In genomic region chr5:217860-218456, GRCh38 we compare ENCODE assay signal across 1 cellular context.
TF ChIP-seq lines count a peak whose summit lies in the region.

Gene CCDC127 (minus strand): TSS chr5:218153. CDS start chr5:216849, 1,304 bp downstream.
Gene SDHA (plus strand): TSS chr5:218320. CDS start chr5:218356, 36 bp downstream.

TF ChIP-seq in HepG2, 621 proteins besides CTCF, POLR2A, EP300 and RAD21 (continues in another document):
- TF ChIP-seq ZNF770 (CRISPR knock-in tag; IDR thresholded peaks at IDR 0.05) (peak; percentile 33; the same call in 1 of the 2 replicates), CAMTA2 (CRISPR knock-in tag; IDR thresholded peaks at IDR 0.05; ENCODE audit: borderline replicate concordance) (peak; percentile 33; the same call in 1 of the 2 replicates), ISL2 (CRISPR knock-in tag; IDR thresholded peaks at IDR 0.05) (0 out of 2 replicates have a peak, but pooled peaks have one; percentile 12), EHMT2 (IDR thresholded peaks at IDR 0.05; ENCODE audit: borderline replicate concordance, low read depth, low read length) (no peak), SMYD3 (CRISPR knock-in tag; IDR thresholded peaks at IDR 0.05) (no peak), HBP1 (CRISPR knock-in tag; IDR thresholded peaks at IDR 0.05; ENCODE audit: low read depth) (0 out of 2 replicates have a peak, but pooled peaks have one; percentile 4), DR1 (CRISPR knock-in tag; IDR thresholded peaks at IDR 0.05) (0 out of 2 replicates have a peak, but pooled peaks have one; percentile 57), SKI (IDR thresholded peaks at IDR 0.05; ENCODE audit: partially characterized antibody) (peak; percentile 18), ZNF451 (CRISPR knock-in tag; IDR thresholded peaks at IDR 0.05) (no peak), FOXO4 (CRISPR knock-in tag; conservative IDR thresholded peaks at IDR 0.05) (no peak), ZNF598 (CRISPR knock-in tag; IDR thresholded peaks at IDR 0.05; ENCODE audit: borderline replicate concordance) (0 out of 2 replicates have a peak, but pooled peaks have one; percentile 22), HINFP (CRISPR knock-in tag; IDR thresholded peaks at IDR 0.05; ENCODE audit: low read depth) (peak; percentile 43; the same call in 1 of the 2 replicates), ZNF546 (CRISPR knock-in tag; conservative IDR thresholded peaks at IDR 0.05) (peak; percentile 1; the same call in 1 of the 2 replicates), RCOR2 (CRISPR knock-in tag; IDR thresholded peaks at IDR 0.05) (no peak), ZNF740 (CRISPR knock-in tag; IDR thresholded peaks at IDR 0.05) (no peak), ZNF816 (CRISPR knock-in tag; IDR thresholded peaks at IDR 0.05; ENCODE audit: borderline replicate concordance) (no peak), KMT2B (CRISPR knock-in tag; IDR thresholded peaks at IDR 0.05) (peak; percentile 55; the same call in 1 of the 2 replicates), ZNF138 (CRISPR knock-in tag; IDR thresholded peaks at IDR 0.05; ENCODE audit: low read depth) (0 out of 2 replicates have a peak, but pooled peaks have one; percentile 72), ZNF607 (CRISPR knock-in tag; IDR thresholded peaks at IDR 0.05; ENCODE audit: borderline replicate concordance) (peak; percentile 35; the same call in 1 of the 2 replicates), ZNF850 (CRISPR knock-in tag; conservative IDR thresholded peaks at IDR 0.05) (no peak), MAX (IDR thresholded peaks at IDR 0.05) (no peak), SRSF1 (optimal IDR thresholded peaks at IDR 0.05; ENCODE audit: low read depth, low read length) (peak; percentile 33), POLR2AphosphoS5 (IDR thresholded peaks at IDR 0.05; ENCODE audit: low read depth, low read length) (peak; percentile 78), YEATS4 (CRISPR knock-in tag; IDR thresholded peaks at IDR 0.05; ENCODE audit: borderline replicate concordance) (peak; percentile 40; the same call in 1 of the 2 replicates), ZNF318 (CRISPR knock-in tag; IDR thresholded peaks at IDR 0.05) (no peak), ZNF441 (CRISPR knock-in tag; IDR thresholded peaks at IDR 0.05; ENCODE audit: borderline replicate concordance) (0 out of 2 replicates have a peak, but pooled peaks have one; percentile 21), HDAC1 (CRISPR knock-in tag; IDR thresholded peaks at IDR 0.05) (0 out of 2 replicates have a peak, but pooled peaks have one; percentile 65), ZNF652 (CRISPR knock-in tag; IDR thresholded peaks at IDR 0.05; ENCODE audit: borderline replicate concordance, low read depth) (no peak), SPEN (CRISPR knock-in tag; IDR thresholded peaks at IDR 0.05; ENCODE audit: low read depth) (peak; percentile 66; the same call in 1 of the 2 replicates), ZNF143 (CRISPR knock-in tag; IDR thresholded peaks at IDR 0.05) (peak; percentile 76)
- TF ChIP-seq, protein P1, sequence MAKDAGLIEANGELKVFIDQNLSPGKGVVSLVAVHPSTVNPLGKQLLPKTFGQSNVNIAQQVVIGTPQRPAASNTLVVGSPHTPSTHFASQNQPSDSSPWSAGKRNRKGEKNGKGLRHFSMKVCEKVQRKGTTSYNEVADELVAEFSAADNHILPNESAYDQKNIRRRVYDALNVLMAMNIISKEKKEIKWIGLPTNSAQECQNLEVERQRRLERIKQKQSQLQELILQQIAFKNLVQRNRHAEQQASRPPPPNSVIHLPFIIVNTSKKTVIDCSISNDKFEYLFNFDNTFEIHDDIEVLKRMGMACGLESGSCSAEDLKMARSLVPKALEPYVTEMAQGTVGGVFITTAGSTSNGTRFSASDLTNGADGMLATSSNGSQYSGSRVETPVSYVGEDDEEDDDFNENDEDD (CRISPR knock-in tag; IDR thresholded peaks at IDR 0.05; ENCODE audit: borderline replicate concordance) = peak; percentile 39; the same call in 1 of the 2 replicates
- TF ChIP-seq, protein P2, sequence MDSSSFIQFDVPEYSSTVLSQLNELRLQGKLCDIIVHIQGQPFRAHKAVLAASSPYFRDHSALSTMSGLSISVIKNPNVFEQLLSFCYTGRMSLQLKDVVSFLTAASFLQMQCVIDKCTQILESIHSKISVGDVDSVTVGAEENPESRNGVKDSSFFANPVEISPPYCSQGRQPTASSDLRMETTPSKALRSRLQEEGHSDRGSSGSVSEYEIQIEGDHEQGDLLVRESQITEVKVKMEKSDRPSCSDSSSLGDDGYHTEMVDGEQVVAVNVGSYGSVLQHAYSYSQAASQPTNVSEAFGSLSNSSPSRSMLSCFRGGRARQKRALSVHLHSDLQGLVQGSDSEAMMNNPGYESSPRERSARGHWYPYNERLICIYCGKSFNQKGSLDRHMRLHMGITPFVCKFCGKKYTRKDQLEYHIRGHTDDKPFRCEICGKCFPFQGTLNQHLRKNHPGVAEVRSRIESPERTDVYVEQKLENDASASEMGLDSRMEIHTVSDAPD (CRISPR knock-in tag; IDR thresholded peaks at IDR 0.05) = no peak
- TF ChIP-seq, protein P3, sequence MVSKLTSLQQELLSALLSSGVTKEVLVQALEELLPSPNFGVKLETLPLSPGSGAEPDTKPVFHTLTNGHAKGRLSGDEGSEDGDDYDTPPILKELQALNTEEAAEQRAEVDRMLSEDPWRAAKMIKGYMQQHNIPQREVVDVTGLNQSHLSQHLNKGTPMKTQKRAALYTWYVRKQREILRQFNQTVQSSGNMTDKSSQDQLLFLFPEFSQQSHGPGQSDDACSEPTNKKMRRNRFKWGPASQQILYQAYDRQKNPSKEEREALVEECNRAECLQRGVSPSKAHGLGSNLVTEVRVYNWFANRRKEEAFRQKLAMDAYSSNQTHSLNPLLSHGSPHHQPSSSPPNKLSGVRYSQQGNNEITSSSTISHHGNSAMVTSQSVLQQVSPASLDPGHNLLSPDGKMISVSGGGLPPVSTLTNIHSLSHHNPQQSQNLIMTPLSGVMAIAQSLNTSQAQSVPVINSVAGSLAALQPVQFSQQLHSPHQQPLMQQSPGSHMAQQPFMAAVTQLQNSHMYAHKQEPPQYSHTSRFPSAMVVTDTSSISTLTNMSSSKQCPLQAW (CRISPR knock-in tag; IDR thresholded peaks at IDR 0.05) = peak; percentile 64; the same call in 1 of the 2 replicates
